ENCODE assay signal across 1 cellular context in the genomic region with DNA sequence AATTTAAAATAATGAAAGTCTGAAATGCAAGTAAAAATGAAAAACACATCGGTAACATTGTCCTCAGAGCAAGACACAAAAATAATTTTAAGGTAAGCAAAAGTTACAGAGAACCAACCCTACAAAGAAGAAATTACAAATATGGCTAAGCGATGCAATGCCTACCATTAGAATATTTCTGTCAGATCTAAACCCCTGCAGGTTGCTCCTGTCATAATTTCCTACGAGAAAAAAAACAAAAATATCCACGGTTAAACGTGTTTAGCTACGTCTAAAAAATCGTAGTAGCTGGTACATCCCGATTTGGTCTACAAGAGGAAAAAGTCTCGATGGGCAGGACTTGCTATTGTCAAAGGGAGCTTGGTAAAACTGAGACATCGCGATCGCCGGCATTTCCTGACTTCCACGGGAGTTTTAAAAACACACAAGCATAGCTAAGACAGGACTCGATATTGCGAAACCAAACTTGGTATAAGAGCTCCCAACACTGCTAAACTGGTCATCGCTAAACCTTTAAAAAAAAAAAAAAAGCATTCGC.
A peak's percentile ranks its signal among the peaks of the same experiment; 100 is the strongest.
TF ChIP-seq lines count a peak whose summit lies in the region.

No MANE protein-coding gene starts in this region.

TF ChIP-seq in K562, 482 proteins besides CTCF, POLR2A, EP300 and RAD21 (continued from another document and continues in another):
- TF ChIP-seq HDAC2 (IDR thresholded peaks at IDR 0.05) (0 out of 2 replicates have a peak, but pooled peaks have one; percentile 21), OTX1 (CRISPR knock-in tag; IDR thresholded peaks at IDR 0.05) (no peak), JUND (IDR thresholded peaks at IDR 0.05; ENCODE audit: borderline replicate concordance, low read depth, low read length) (no peak), JUND (tag; IDR thresholded peaks at IDR 0.05; ENCODE audit: borderline replicate concordance, low read depth, low read length) (peak; percentile 31; the same call in 1 of the 3 replicates), RFX7 (CRISPR knock-in tag; IDR thresholded peaks at IDR 0.05) (no peak), DIDO1 (tag; IDR thresholded peaks at IDR 0.05; ENCODE audit: low read depth) (no peak), FOXK2 (conservative IDR thresholded peaks at IDR 0.05 in 1 of 2, IDR thresholded peaks at IDR 0.05 in 1 of 2; ENCODE audit: low read depth in 2 of 2) (peak in 1 of 2 experiments; percentile 33; a peak in 1 of 4 replicates), LCOR (CRISPR knock-in tag; IDR thresholded peaks at IDR 0.05) (no peak), ZNF644 (tag; IDR thresholded peaks at IDR 0.05; ENCODE audit: low read depth) (peak; percentile 53; the same call in 1 of the 2 replicates), HNRNPLL (IDR thresholded peaks at IDR 0.05; ENCODE audit: low read depth, low read length, poor library complexity, severe bottlenecking) (no peak), GATAD2A (IDR thresholded peaks at IDR 0.05) (peak; percentile 70; the same call in 1 of the 2 replicates), ZFX (CRISPR knock-in tag; IDR thresholded peaks at IDR 0.05) (no peak), FOXA3 (CRISPR knock-in tag; conservative IDR thresholded peaks at IDR 0.05 in 1 of 2, IDR thresholded peaks at IDR 0.05 in 1 of 2) (no peak), SIX5 (IDR thresholded peaks at IDR 0.05; ENCODE audit: borderline replicate concordance in 1 of 2, insufficient read depth in 1 of 2, low read depth in 1 of 2, low read length in 2 of 2) (no peak), RBM25 (IDR thresholded peaks at IDR 0.05; ENCODE audit: low read depth, low read length, severe bottlenecking) (peak; percentile 49), CEBPG (CRISPR knock-in tag; IDR thresholded peaks at IDR 0.05) (peak; percentile 45; the same call in 1 of the 2 replicates), CEBPG (tag; conservative IDR thresholded peaks at IDR 0.05 in 1 of 2, IDR thresholded peaks at IDR 0.05 in 1 of 2) (peak; percentile 90 to 95), ETV6 (IDR thresholded peaks at IDR 0.05; ENCODE audit: borderline replicate concordance in 1 of 2, low read depth in 2 of 2, low read length in 1 of 2) (0 out of 4 replicates have a peak, but pooled peaks of 1 of the 2 experiments have one; percentile 15), ETV6 (CRISPR knock-in tag; IDR thresholded peaks at IDR 0.05; ENCODE audit: borderline replicate concordance) (no peak), ZNF668 (CRISPR knock-in tag; IDR thresholded peaks at IDR 0.05) (peak; percentile 63; the same call in 1 of the 2 replicates), CSDE1 (IDR thresholded peaks at IDR 0.05) (0 out of 4 replicates have a peak, but pooled peaks of 1 of the 2 experiments have one; percentile 11), CBFA2T2 (conservative IDR thresholded peaks at IDR 0.05) (no peak), CEBPB (tag; IDR thresholded peaks at IDR 0.05) (peak; percentile 97), KAT7 (CRISPR knock-in tag; IDR thresholded peaks at IDR 0.05; ENCODE audit: borderline replicate concordance) (0 out of 2 replicates have a peak, but pooled peaks have one; percentile 23), NELFE (IDR thresholded peaks at IDR 0.05; ENCODE audit: insufficient read depth, insufficient read length) (no peak), POLR3G (IDR thresholded peaks at IDR 0.05; ENCODE audit: extremely low read depth, insufficient read length, insufficient replicate concordance) (no peak), YY1 (IDR thresholded peaks at IDR 0.05; ENCODE audit: borderline replicate concordance in 1 of 3, control insufficient read depth in 1 of 3, extremely low read depth in 1 of 3, insufficient read depth in 3 of 3, insufficient read length in 1 of 3, insufficient replicate concordance in 2 of 3, low read depth in 1 of 3, low read length in 2 of 3) (peak in 1 of 3 experiments; percentile 43), RBM39 (optimal IDR thresholded peaks at IDR 0.05; ENCODE audit: low read depth, low read length) (no peak)
- TF ChIP-seq, protein P1, sequence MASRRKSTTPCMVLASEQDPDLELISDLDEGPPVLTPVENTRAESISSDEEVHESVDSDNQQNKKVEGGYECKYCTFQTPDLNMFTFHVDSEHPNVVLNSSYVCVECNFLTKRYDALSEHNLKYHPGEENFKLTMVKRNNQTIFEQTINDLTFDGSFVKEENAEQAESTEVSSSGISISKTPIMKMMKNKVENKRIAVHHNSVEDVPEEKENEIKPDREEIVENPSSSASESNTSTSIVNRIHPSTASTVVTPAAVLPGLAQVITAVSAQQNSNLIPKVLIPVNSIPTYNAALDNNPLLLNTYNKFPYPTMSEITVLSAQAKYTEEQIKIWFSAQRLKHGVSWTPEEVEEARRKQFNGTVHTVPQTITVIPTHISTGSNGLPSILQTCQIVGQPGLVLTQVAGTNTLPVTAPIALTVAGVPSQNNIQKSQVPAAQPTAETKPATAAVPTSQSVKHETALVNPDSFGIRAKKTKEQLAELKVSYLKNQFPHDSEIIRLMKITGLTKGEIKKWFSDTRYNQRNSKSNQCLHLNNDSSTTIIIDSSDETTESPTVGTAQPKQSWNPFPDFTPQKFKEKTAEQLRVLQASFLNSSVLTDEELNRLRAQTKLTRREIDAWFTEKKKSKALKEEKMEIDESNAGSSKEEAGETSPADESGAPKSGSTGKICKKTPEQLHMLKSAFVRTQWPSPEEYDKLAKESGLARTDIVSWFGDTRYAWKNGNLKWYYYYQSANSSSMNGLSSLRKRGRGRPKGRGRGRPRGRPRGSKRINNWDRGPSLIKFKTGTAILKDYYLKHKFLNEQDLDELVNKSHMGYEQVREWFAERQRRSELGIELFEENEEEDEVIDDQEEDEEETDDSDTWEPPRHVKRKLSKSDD (conservative IDR thresholded peaks at IDR 0.05; ENCODE audit: low read length) = peak; percentile 14; the same call in 1 of the 2 replicates
- TF ChIP-seq, protein P2, sequence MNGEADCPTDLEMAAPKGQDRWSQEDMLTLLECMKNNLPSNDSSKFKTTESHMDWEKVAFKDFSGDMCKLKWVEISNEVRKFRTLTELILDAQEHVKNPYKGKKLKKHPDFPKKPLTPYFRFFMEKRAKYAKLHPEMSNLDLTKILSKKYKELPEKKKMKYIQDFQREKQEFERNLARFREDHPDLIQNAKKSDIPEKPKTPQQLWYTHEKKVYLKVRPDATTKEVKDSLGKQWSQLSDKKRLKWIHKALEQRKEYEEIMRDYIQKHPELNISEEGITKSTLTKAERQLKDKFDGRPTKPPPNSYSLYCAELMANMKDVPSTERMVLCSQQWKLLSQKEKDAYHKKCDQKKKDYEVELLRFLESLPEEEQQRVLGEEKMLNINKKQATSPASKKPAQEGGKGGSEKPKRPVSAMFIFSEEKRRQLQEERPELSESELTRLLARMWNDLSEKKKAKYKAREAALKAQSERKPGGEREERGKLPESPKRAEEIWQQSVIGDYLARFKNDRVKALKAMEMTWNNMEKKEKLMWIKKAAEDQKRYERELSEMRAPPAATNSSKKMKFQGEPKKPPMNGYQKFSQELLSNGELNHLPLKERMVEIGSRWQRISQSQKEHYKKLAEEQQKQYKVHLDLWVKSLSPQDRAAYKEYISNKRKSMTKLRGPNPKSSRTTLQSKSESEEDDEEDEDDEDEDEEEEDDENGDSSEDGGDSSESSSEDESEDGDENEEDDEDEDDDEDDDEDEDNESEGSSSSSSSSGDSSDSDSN (IDR thresholded peaks at IDR 0.05; ENCODE audit: borderline replicate concordance in 1 of 2, low read depth in 2 of 2, low read length in 2 of 2) = peak in 1 of 2 experiments; percentile 24; a peak in 1 of 4 replicates
- TF ChIP-seq, protein P3, sequence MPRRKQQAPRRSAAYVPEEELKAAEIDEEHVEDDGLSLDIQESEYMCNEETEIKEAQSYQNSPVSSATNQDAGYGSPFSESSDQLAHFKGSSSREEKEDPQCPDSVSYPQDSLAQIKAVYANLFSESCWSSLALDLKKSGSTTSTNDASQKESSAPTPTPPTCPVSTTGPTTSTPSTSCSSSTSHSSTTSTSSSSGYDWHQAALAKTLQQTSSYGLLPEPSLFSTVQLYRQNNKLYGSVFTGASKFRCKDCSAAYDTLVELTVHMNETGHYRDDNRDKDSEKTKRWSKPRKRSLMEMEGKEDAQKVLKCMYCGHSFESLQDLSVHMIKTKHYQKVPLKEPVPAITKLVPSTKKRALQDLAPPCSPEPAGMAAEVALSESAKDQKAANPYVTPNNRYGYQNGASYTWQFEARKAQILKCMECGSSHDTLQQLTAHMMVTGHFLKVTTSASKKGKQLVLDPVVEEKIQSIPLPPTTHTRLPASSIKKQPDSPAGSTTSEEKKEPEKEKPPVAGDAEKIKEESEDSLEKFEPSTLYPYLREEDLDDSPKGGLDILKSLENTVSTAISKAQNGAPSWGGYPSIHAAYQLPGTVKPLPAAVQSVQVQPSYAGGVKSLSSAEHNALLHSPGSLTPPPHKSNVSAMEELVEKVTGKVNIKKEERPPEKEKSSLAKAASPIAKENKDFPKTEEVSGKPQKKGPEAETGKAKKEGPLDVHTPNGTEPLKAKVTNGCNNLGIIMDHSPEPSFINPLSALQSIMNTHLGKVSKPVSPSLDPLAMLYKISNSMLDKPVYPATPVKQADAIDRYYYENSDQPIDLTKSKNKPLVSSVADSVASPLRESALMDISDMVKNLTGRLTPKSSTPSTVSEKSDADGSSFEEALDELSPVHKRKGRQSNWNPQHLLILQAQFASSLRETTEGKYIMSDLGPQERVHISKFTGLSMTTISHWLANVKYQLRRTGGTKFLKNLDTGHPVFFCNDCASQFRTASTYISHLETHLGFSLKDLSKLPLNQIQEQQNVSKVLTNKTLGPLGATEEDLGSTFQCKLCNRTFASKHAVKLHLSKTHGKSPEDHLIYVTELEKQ (CRISPR knock-in tag; IDR thresholded peaks at IDR 0.05) = 0 out of 2 replicates have a peak, but pooled peaks have one; percentile 25
- TF ChIP-seq, protein P4, sequence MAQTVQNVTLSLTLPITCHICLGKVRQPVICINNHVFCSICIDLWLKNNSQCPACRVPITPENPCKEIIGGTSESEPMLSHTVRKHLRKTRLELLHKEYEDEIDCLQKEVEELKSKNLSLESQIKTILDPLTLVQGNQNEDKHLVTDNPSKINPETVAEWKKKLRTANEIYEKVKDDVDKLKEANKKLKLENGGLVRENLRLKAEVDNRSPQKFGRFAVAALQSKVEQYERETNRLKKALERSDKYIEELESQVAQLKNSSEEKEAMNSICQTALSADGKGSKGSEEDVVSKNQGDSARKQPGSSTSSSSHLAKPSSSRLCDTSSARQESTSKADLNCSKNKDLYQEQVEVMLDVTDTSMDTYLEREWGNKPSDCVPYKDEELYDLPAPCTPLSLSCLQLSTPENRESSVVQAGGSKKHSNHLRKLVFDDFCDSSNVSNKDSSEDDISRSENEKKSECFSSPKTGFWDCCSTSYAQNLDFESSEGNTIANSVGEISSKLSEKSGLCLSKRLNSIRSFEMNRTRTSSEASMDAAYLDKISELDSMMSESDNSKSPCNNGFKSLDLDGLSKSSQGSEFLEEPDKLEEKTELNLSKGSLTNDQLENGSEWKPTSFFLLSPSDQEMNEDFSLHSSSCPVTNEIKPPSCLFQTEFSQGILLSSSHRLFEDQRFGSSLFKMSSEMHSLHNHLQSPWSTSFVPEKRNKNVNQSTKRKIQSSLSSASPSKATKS (CRISPR knock-in tag; IDR thresholded peaks at IDR 0.05) = 0 out of 2 replicates have a peak, but pooled peaks have one; percentile 32
- TF ChIP-seq, protein P5, sequence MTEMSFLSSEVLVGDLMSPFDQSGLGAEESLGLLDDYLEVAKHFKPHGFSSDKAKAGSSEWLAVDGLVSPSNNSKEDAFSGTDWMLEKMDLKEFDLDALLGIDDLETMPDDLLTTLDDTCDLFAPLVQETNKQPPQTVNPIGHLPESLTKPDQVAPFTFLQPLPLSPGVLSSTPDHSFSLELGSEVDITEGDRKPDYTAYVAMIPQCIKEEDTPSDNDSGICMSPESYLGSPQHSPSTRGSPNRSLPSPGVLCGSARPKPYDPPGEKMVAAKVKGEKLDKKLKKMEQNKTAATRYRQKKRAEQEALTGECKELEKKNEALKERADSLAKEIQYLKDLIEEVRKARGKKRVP (CRISPR knock-in tag; IDR thresholded peaks at IDR 0.05) = 0 out of 2 replicates have a peak, but pooled peaks have one; percentile 10
- TF ChIP-seq, protein P6, sequence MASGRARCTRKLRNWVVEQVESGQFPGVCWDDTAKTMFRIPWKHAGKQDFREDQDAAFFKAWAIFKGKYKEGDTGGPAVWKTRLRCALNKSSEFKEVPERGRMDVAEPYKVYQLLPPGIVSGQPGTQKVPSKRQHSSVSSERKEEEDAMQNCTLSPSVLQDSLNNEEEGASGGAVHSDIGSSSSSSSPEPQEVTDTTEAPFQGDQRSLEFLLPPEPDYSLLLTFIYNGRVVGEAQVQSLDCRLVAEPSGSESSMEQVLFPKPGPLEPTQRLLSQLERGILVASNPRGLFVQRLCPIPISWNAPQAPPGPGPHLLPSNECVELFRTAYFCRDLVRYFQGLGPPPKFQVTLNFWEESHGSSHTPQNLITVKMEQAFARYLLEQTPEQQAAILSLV (tag; IDR thresholded peaks at IDR 0.05) = 0 out of 2 replicates have a peak, but pooled peaks have one; percentile 3
- TF ChIP-seq, protein P7, sequence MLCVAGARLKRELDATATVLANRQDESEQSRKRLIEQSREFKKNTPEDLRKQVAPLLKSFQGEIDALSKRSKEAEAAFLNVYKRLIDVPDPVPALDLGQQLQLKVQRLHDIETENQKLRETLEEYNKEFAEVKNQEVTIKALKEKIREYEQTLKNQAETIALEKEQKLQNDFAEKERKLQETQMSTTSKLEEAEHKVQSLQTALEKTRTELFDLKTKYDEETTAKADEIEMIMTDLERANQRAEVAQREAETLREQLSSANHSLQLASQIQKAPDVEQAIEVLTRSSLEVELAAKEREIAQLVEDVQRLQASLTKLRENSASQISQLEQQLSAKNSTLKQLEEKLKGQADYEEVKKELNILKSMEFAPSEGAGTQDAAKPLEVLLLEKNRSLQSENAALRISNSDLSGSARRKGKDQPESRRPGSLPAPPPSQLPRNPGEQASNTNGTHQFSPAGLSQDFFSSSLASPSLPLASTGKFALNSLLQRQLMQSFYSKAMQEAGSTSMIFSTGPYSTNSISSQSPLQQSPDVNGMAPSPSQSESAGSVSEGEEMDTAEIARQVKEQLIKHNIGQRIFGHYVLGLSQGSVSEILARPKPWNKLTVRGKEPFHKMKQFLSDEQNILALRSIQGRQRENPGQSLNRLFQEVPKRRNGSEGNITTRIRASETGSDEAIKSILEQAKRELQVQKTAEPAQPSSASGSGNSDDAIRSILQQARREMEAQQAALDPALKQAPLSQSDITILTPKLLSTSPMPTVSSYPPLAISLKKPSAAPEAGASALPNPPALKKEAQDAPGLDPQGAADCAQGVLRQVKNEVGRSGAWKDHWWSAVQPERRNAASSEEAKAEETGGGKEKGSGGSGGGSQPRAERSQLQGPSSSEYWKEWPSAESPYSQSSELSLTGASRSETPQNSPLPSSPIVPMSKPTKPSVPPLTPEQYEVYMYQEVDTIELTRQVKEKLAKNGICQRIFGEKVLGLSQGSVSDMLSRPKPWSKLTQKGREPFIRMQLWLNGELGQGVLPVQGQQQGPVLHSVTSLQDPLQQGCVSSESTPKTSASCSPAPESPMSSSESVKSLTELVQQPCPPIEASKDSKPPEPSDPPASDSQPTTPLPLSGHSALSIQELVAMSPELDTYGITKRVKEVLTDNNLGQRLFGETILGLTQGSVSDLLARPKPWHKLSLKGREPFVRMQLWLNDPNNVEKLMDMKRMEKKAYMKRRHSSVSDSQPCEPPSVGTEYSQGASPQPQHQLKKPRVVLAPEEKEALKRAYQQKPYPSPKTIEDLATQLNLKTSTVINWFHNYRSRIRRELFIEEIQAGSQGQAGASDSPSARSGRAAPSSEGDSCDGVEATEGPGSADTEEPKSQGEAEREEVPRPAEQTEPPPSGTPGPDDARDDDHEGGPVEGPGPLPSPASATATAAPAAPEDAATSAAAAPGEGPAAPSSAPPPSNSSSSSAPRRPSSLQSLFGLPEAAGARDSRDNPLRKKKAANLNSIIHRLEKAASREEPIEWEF (CRISPR knock-in tag; IDR thresholded peaks at IDR 0.05) = 0 out of 2 replicates have a peak, but pooled peaks have one; percentile 60
